ENCODE assay signal across 20 cellular contexts in the genomic region with DNA sequence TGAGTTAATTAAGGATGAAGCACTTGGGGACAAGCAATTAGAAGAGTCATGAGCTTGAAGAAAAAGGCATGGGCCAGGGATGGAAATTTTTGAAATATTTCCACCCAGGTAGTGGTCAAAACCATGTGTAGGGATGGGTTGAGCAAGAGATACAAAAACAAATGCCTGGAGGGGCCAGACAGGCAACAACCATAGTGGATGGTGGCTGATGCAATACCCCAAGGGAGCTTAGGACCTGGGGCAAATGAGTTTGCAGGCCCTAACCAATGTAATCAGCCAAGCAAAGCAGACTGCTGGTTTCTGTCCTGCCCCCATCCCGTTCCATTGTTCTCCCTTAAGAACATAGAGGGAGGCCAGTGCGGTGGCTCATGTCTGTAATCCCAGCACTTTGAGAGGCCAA.
"Had no signal": no experiment of that assay in that cellular context is flagged by ENCODE, and none has a peak within 500 bp of the region (broad histone marks: within the 10 kb centered on the region; RNA-seq: fewer than 3 reads in every experiment).

No MANE protein-coding gene starts in this region.

- H3K4me1 ChIP-seq: gastrocnemius medialis, parathyroid adenoma had no signal

- H3K4me1 Mint-ChIP-seq: activated naive CD4-positive, alpha-beta T cell treated with anti-CD3 and anti-CD28 coated beads, Interleukin-2, amount 50 U/mL, for 24 hours; naive thymus-derived CD8-positive, alpha-beta T cell; stimulated activated naive CD8-positive, alpha-beta T cell treated with anti-CD3 and anti-CD28 coated beads, Interleukin-15, amount 100 ng/mL, for 72 hours; T-cell had no signal

- H3K27me3 Mint-ChIP-seq: activated naive CD4-positive, alpha-beta T cell treated with anti-CD3 and anti-CD28 coated beads, Interleukin-2, amount 50 U/mL, for 24 hours; stimulated activated naive CD8-positive, alpha-beta T cell treated with anti-CD3 and anti-CD28 coated beads, Interleukin-15, amount 100 ng/mL, for 72 hours; T-cell had no signal

- H3K9me3 ChIP-seq: ascending aorta, gastrocnemius medialis, SK-N-SH, thoracic aorta had no signal

- ATAC-seq: activated CD4-positive, CD25-positive, alpha-beta regulatory T cell treated with anti-CD3 and anti-CD28 coated beads, Interleukin-2, amount 50 U/mL, for 24 hours; activated T-cell treated with anti-CD3 and anti-CD28 coated beads, Interleukin-2, amount 50 U/mL, for 72 hours; naive thymus-derived CD8-positive, alpha-beta T cell; stimulated activated naive CD8-positive, alpha-beta T cell treated with anti-CD3 and anti-CD28 coated beads, Interleukin-15, amount 100 ng/mL, for 72 hours; T-cell had no signal

- H3K27me3 ChIP-seq: ascending aorta, gastrocnemius medialis had no signal

- H3K9ac ChIP-seq: parathyroid adenoma, SK-N-SH had no signal

- H3K9me3 Mint-ChIP-seq: activated naive CD4-positive, alpha-beta T cell treated with anti-CD3 and anti-CD28 coated beads, Interleukin-2, amount 50 U/mL, for 24 hours had no signal

- H3K4me3 ChIP-seq: ascending aorta, gastrocnemius medialis, skin epidermis, thoracic aorta had no signal

- H2AFZ ChIP-seq: parathyroid adenoma had no signal

- H3K36me3 Mint-ChIP-seq: activated naive CD4-positive, alpha-beta T cell treated with anti-CD3 and anti-CD28 coated beads, Interleukin-2, amount 50 U/mL, for 24 hours; naive thymus-derived CD8-positive, alpha-beta T cell; T-cell had no signal

- H3K27ac Mint-ChIP-seq: activated naive CD4-positive, alpha-beta T cell treated with anti-CD3 and anti-CD28 coated beads, Interleukin-2, amount 50 U/mL, for 24 hours; activated T-cell treated with anti-CD3 and anti-CD28 coated beads, Interleukin-2, amount 50 U/mL, for 72 hours; naive thymus-derived CD8-positive, alpha-beta T cell; T-cell had no signal

- H3K27ac ChIP-seq: parathyroid adenoma had no signal

- DNase-seq: activated CD4-positive, alpha-beta T cell treated with anti-CD3 and anti-CD28 coated beads, Interleukin-2, amount 50 U/mL, for 1 hour; activated CD8-positive, alpha-beta memory T cell treated with anti-CD3 and anti-CD28 coated beads for 24 hours; activated CD8-positive, alpha-beta memory T cell treated with anti-CD3 and anti-CD28 coated beads, Interleukin-2, amount 50 U/mL, for 48 hours; activated effector memory CD4-positive, alpha-beta T cell treated with anti-CD3 and anti-CD28 coated beads, Interleukin-2, amount 50 U/mL, for 16 hours; activated T-cell treated with anti-CD3 and anti-CD28 coated beads, Interleukin-2, amount 50 U/mL, for 72 hours; cerebellar nuclear complex; effector CD4-positive, alpha-beta T cell; kidney glomerular epithelial cell; naive thymus-derived CD8-positive, alpha-beta T cell; SK-N-SH; stimulated activated naive CD8-positive, alpha-beta T cell treated with anti-CD3 and anti-CD28 coated beads, Interleukin-15, amount 100 ng/mL, for 72 hours; T-cell; T-helper 9 cell had no signal

- H3K4me2 ChIP-seq: SK-N-SH had no signal

- H3K36me3 ChIP-seq: ascending aorta, gastrocnemius medialis, thoracic aorta had no signal

- H3K4me3 Mint-ChIP-seq: activated naive CD4-positive, alpha-beta T cell treated with anti-CD3 and anti-CD28 coated beads, Interleukin-2, amount 50 U/mL, for 24 hours; activated T-cell treated with anti-CD3 and anti-CD28 coated beads, Interleukin-2, amount 50 U/mL, for 72 hours; naive thymus-derived CD8-positive, alpha-beta T cell; stimulated activated naive CD8-positive, alpha-beta T cell treated with anti-CD3 and anti-CD28 coated beads, Interleukin-15, amount 100 ng/mL, for 72 hours; T-cell had no signal
